28 cellular contexts compared by ENCODE assay signal in the genomic region with DNA sequence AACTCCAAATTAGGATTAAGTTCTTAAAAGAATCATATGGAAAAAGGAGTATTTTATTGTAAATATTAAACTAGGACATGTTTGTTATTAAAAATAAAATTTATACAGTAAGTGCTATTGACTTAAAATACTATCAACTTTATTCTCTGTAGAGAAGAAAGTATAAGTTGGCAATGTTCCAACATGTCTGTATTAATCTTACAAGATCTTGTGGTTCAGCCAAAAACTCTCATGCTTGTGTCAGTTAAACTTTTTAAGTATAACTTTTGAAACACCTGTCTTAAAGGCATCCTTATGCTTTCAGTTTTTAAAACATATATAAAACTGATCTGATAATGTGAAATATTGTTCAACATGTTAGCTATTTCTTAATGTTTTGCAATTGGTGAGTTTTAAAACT.
DNase-seq lines count a peak whose midpoint lies in the region; ATAC-seq, FAIRE-seq and TF ChIP-seq lines count a peak whose summit lies in the region.
"Had no signal": no experiment of that assay in that cellular context is flagged by ENCODE, and none has a peak within 500 bp of the region (broad histone marks: within the 10 kb centered on the region; RNA-seq: fewer than 3 reads in every experiment).

No MANE protein-coding gene starts in this region.

- TF ChIP-seq POLR2A in ovary (IDR thresholded peaks at IDR 0.05): no peak

- H3K27ac Mint-ChIP-seq in astrocyte (ENCODE audit: unreplicated experiment): no peak overlapping the region
- H3K27ac Mint-ChIP-seq: activated CD8-positive, alpha-beta T cell treated with anti-CD3 and anti-CD28 coated beads, Interleukin-2, amount 10 ng/mL, durations not matched to agents 7 days and 5 days; nephron progenitor cell had no signal

- H3K9ac ChIP-seq in astrocyte (ENCODE audit: low read length): no peak overlapping the region
- H3K9ac ChIP-seq: KMS-11, parathyroid adenoma had no signal

- ATAC-seq in HG02763 (IDR thresholded peaks at IDR 0.05; ENCODE audit: unreplicated experiment): no peak
- ATAC-seq: activated CD8-positive, alpha-beta T cell treated with anti-CD3 and anti-CD28 coated beads, Interleukin-2, amount 10 ng/mL, durations not matched to agents 7 days and 5 days; foreskin keratinocyte; mucosa of descending colon had no signal

- TF ChIP-seq EP300 in ovary (IDR thresholded peaks at IDR 0.05): no peak

- H3K4me3 ChIP-seq in astrocyte (ENCODE audit: insufficient read depth, low read depth, low read length): no peak overlapping the region
- H3K4me3 ChIP-seq in ovary: no peak overlapping the region
- H3K4me3 ChIP-seq: HAP-1, lung, mucosa of descending colon, Peyer's patch, right atrium auricular region, SJSA1, tibial artery had no signal

- H3K9me3 Mint-ChIP-seq in astrocyte (ENCODE audit: unreplicated experiment): peaks cover 10% of the 10 kb centered on the region

- no peak overlapping the region for H2AFZ ChIP-seq in astrocyte (ENCODE audit: low read depth, low read length)
- H2AFZ ChIP-seq: parathyroid adenoma had no signal

- H3K27me3 ChIP-seq in astrocyte (ENCODE audit: insufficient read depth, low read length) (no peaks in the 10 kb centered on the region), ovary (no peaks in the 10 kb centered on the region)
- H3K27me3 ChIP-seq: foreskin keratinocyte, Peyer's patch, right atrium auricular region, SJSA1, tibial artery had no signal

- H3K4me2 ChIP-seq in astrocyte (ENCODE audit: low read length): no peak overlapping the region
- H3K4me2 ChIP-seq: KMS-11 had no signal

- H3K27me3 Mint-ChIP-seq in astrocyte (ENCODE audit: low read depth, unreplicated experiment): no peaks in the 10 kb centered on the region

- no peak overlapping the region for H3K4me3 Mint-ChIP-seq in astrocyte (ENCODE audit: unreplicated experiment)
- H3K4me3 Mint-ChIP-seq: activated CD8-positive, alpha-beta T cell treated with anti-CD3 and anti-CD28 coated beads, Interleukin-2, amount 10 ng/mL, durations not matched to agents 7 days and 5 days; nephron progenitor cell had no signal

- H3K27ac ChIP-seq in KOPT-K1 (ENCODE audit: low read depth, low read length, poor library complexity, severe bottlenecking) (peak overlapping the region; percentile 50), astrocyte (ENCODE audit: low read depth, low read length) (no peak overlapping the region), ovary (no peak overlapping the region)
- H3K27ac ChIP-seq: 22Rv1, epithelial cell of prostate, foreskin keratinocyte, KMS-11, parathyroid adenoma, Peyer's patch, right atrium auricular region, SJSA1, tibial artery had no signal

- peaks cover 3% of the 10 kb centered on the region for H3K4me1 Mint-ChIP-seq in astrocyte (ENCODE audit: low read depth, unreplicated experiment)
- H3K4me1 Mint-ChIP-seq: nephron progenitor cell had no signal

- TF ChIP-seq CTCF in astrocyte (IDR thresholded peaks at IDR 0.05; ENCODE audit: insufficient read depth, low read depth, low read length): no peak
- no peak for TF ChIP-seq CTCF in ovary (IDR thresholded peaks at IDR 0.05)

- H3K4me1 ChIP-seq in astrocyte (ENCODE audit: insufficient read depth, low read length) (no peaks in the 10 kb centered on the region), ovary (ENCODE audit: insufficient read depth) (no peaks in the 10 kb centered on the region)
- H3K4me1 ChIP-seq: foreskin keratinocyte, HAP-1, parathyroid adenoma, Peyer's patch, right atrium auricular region, SJSA1, tibial artery had no signal

- intact Hi-C loops in ovary (cut with DNase I): no loop called here

- no peak for FAIRE-seq in astrocyte (lab: Jason Lieb, UNC)

- H3K36me3 ChIP-seq in KOPT-K1 (ENCODE audit: insufficient read depth, low read length) (peaks cover 53% of the 10 kb centered on the region), astrocyte (ENCODE audit: insufficient read depth, low read length) (peaks cover 6% of the 10 kb centered on the region), ovary (no peaks in the 10 kb centered on the region)
- H3K36me3 ChIP-seq: HAP-1, Peyer's patch, right atrium auricular region, tibial artery had no signal

- DNase-seq in DMS 273 (lab: John Stamatoyannopoulos, UW; ENCODE audit: unreplicated experiment) (peak; percentile 13), DMS 273 treated with DMSO at 0.1 percent for 48 hours (lab: John Stamatoyannopoulos, UW) (no peak), astrocyte (ENCODE audit: low read depth) (peak; percentile 6), myocyte (ENCODE audit: low read depth) (peak; percentile 13), T1000 (lab: John Stamatoyannopoulos, UW) (no peak), ovary (no peak)
- DNase-seq: activated CD8-positive, alpha-beta T cell treated with anti-CD3 and anti-CD28 coated beads, Interleukin-2, amount 10 ng/mL, durations not matched to agents 7 days and 5 days; activated effector memory CD4-positive, alpha-beta T cell treated with anti-CD3 and anti-CD28 coated beads, Interleukin-2, amount 50 U/mL, for 16 hours; DMS153; foreskin keratinocyte; mucosa of descending colon; NCI-H1694; NCI-H524 treated with DMSO at 0.1 percent for 48 hours; nephron progenitor cell; Peyer's patch; stimulated activated CD4-positive, alpha-beta T cell treated with anti-CD3 and anti-CD28 coated beads, Interleukin-2, amount 100 ng/mL, for 24 hours; T-helper 1 cell; tibial artery had no signal

- H3K79me2 ChIP-seq in astrocyte (ENCODE audit: insufficient read depth, low read length): peaks cover 34% of the 10 kb centered on the region
- H3K79me2 ChIP-seq: parathyroid adenoma had no signal

- peaks cover 19% of the 10 kb centered on the region for H3K36me3 Mint-ChIP-seq in astrocyte (ENCODE audit: low read depth, unreplicated experiment)

- H3K9me3 ChIP-seq in KOPT-K1 (ENCODE audit: insufficient read depth, low read length, poor library complexity, severe bottlenecking): peaks cover 44% of the 10 kb centered on the region
- H3K9me3 ChIP-seq in astrocyte (ENCODE audit: insufficient read depth, low read depth, low read length): no peaks in the 10 kb centered on the region
- no peaks in the 10 kb centered on the region for H3K9me3 ChIP-seq in ovary
- H3K9me3 ChIP-seq: mucosa of descending colon, Peyer's patch, SJSA1 had no signal

- H4K20me1 ChIP-seq in astrocyte (ENCODE audit: insufficient read depth, low read length): peaks cover 8% of the 10 kb centered on the region

Comparison
In these comparisons a context has a peak if more than half of its experiments do, and no peak if none do; other contexts are left out.
1. DNase-seq: peak in DMS 273 (single experiment), astrocyte (single experiment) and myocyte (single experiment); none in DMS 273 treated with DMSO at 0.1 percent for 48 hours (single experiment), T1000 (single experiment) and ovary (0 of 5).